Comparison of ENCODE assay signal across 18 cellular contexts in genomic region chr15:92473784-92474183, GRCh38.
DNase-seq lines count a peak whose midpoint lies in the region; ATAC-seq and TF ChIP-seq lines count a peak whose summit lies in the region.
"Had no signal": no experiment of that assay in that cellular context is flagged by ENCODE, and none has a peak within 500 bp of the region (broad histone marks: within the 10 kb centered on the region; RNA-seq: fewer than 3 reads in every experiment).

No MANE protein-coding gene starts in this region.

- H2BK5ac ChIP-seq in H9 (ENCODE audit: insufficient read length, low read length) (no peak overlapping the region), neuronal stem cell (ENCODE audit: low read length) (no peak overlapping the region)

- H4K5ac ChIP-seq in H9 (ENCODE audit: insufficient read length, low read depth, low read length) = no peak overlapping the region

- H3K79me2 ChIP-seq in H9 (ENCODE audit: insufficient read depth, low read length) = no peaks in the 10 kb centered on the region

- TF ChIP-seq CTCF in H9 (conservative IDR thresholded peaks at IDR 0.05) (no peak), coronary artery (IDR thresholded peaks at IDR 0.05) (no peak), tibial artery (IDR thresholded peaks at IDR 0.05) (no peak)

- no peak overlapping the region for H2AK5ac ChIP-seq in H9 (ENCODE audit: insufficient read length, low read length)
- peak overlapping the region; percentile 12 for H2AK5ac ChIP-seq in neuronal stem cell (ENCODE audit: low read depth, low read length)

- H2BK12ac ChIP-seq in H9 (ENCODE audit: insufficient read length, low read depth, low read length) (no peak overlapping the region), neuronal stem cell (ENCODE audit: low read length) (no peak overlapping the region)

- H3K9ac ChIP-seq in H9 (ENCODE audit: extremely low read depth, insufficient read length, low read length) = no peak overlapping the region
- H3K9ac ChIP-seq in neuronal stem cell (ENCODE audit: low read depth, low read length, poor library complexity) = no peak overlapping the region
- H3K9ac ChIP-seq: BLaER1 had no signal

- peaks cover 9% of the 10 kb centered on the region for H3K27me3 Mint-ChIP-seq in activated CD8-positive, alpha-beta memory T cell treated with anti-CD3 and anti-CD28 coated beads, Interleukin-2, amount 10 ng/mL, durations not matched to agents 7 days and 5 days
- H3K27me3 Mint-ChIP-seq in H9 (ENCODE audit: low read depth) = peaks cover 12% of the 10 kb centered on the region

- no peaks in the 10 kb centered on the region for H4K20me1 ChIP-seq in H9 (ENCODE audit: control insufficient read depth, insufficient read depth, insufficient read length)
- H4K20me1 ChIP-seq: BLaER1 had no signal

- no peak overlapping the region for H2BK20ac ChIP-seq in H9 (ENCODE audit: low read depth, low read length, poor library complexity, severe bottlenecking)

- H3K4me1 ChIP-seq in H9 (ENCODE audit: insufficient read depth, low read length) = peaks cover 3% of the 10 kb centered on the region; the same call in 1 of the 2 replicates
- H3K4me1 ChIP-seq in neuronal stem cell (ENCODE audit: control insufficient read depth in 2 of 2, insufficient read depth in 1 of 2, low read depth in 1 of 2, low read length in 2 of 2) = peaks cover 3 to 7% of the 10 kb centered on the region in 2 donors
- H3K4me1 ChIP-seq in tibial artery = no peaks in the 10 kb centered on the region
- H3K4me1 ChIP-seq: A549, BLaER1 had no signal

- H3K27me3 ChIP-seq in H9 (ENCODE audit: insufficient read depth, low read length) (no peaks in the 10 kb centered on the region), neuronal stem cell (ENCODE audit: control insufficient read depth in 3 of 3, insufficient read depth in 3 of 3, low read depth in 1 of 3, low read length in 3 of 3) (no peaks in the 10 kb centered on the region), tibial artery (peaks cover 0 to 7% of the 10 kb centered on the region in 2 donors)
- H3K27me3 ChIP-seq: BLaER1 had no signal

- H3T11ph ChIP-seq in H9 (ENCODE audit: low read length) = no peak overlapping the region

- H3K18ac ChIP-seq in H9 (ENCODE audit: insufficient read length, low read depth, low read length) = no peak overlapping the region
- peak overlapping the region; percentile 15 for H3K18ac ChIP-seq in neuronal stem cell (ENCODE audit: low read length)

- H4K8ac ChIP-seq in H9 (replicated peaks; ENCODE audit: insufficient read length, low read depth, low read length) (no peak overlapping the region), neuronal stem cell (ENCODE audit: low read depth, low read length) (no peak overlapping the region)

- CTCF ChIA-PET in activated CD8-positive, alpha-beta memory T cell treated with anti-CD3 and anti-CD28 coated beads, Interleukin-2, amount 10 ng/mL, durations not matched to agents 7 days and 5 days (lab: Charles Lee) = no interaction called here

- no peaks in the 10 kb centered on the region for H3K23me2 ChIP-seq in H9 (ENCODE audit: insufficient read length, low read depth, low read length, poor library complexity, severe bottlenecking)

- H2BK15ac ChIP-seq in H9 (ENCODE audit: low read depth, low read length) = no peak overlapping the region
- no peak overlapping the region for H2BK15ac ChIP-seq in neuronal stem cell (ENCODE audit: low read length)

- intact Hi-C loops in tibial artery (cut with DNase I; ENCODE audit: low total_unique reads) = no loop called here

- H3K27ac ChIP-seq in H9 (ENCODE audit: insufficient read length, low read depth, low read length) (no peak overlapping the region), coronary artery (no peak overlapping the region), neuronal stem cell (replicated peaks; ENCODE audit: low read length) (no peak overlapping the region), tibial artery (no peak overlapping the region)
- H3K27ac ChIP-seq: 22Rv1, A549, BLaER1 had no signal

- H3K14ac ChIP-seq in H9 (ENCODE audit: insufficient read depth, low read length) = no peak overlapping the region
- no peak overlapping the region for H3K14ac ChIP-seq in neuronal stem cell (ENCODE audit: low read length)

- H3K4ac ChIP-seq in H9 (ENCODE audit: low read depth, low read length) (no peak overlapping the region), neuronal stem cell (ENCODE audit: low read length) (no peak overlapping the region)

- no peaks in the 10 kb centered on the region for H3K79me1 ChIP-seq in H9 (ENCODE audit: insufficient read depth, low read depth, low read length, poor library complexity, severe bottlenecking)
- peaks cover 3% of the 10 kb centered on the region for H3K79me1 ChIP-seq in neuronal stem cell (ENCODE audit: low read depth, low read length)

- peak; percentile 11 for DNase-seq in activated CD8-positive, alpha-beta memory T cell treated with anti-CD3 and anti-CD28 coated beads, Interleukin-2, amount 10 ng/mL, durations not matched to agents 7 days and 5 days
- DNase-seq in activated CD8-positive, alpha-beta memory T cell treated with anti-CD3 and anti-CD28 coated beads, Interleukin-2, amount 50 U/mL, for 48 hours = no peak
- DNase-seq in H9 (peak; percentile 17), coronary artery (ENCODE audit: low spot score) (peak; percentile 63), neuronal stem cell (ENCODE audit: low spot score) (no peak), tibial artery (no peak)
- DNase-seq in stimulated activated CD4-positive, alpha-beta T cell treated with anti-CD3 and anti-CD28 coated beads, Interleukin-2, amount 100 ng/mL, for 24 hours = no peak
- DNase-seq: AML-193; CD4-positive, alpha-beta memory T cell; DMS153; DMS79; GF-D8; IMR-90 had no signal

- H3K4me3 Mint-ChIP-seq in activated CD8-positive, alpha-beta memory T cell treated with anti-CD3 and anti-CD28 coated beads, Interleukin-2, amount 10 ng/mL, durations not matched to agents 7 days and 5 days = no peak overlapping the region
- H3K4me3 Mint-ChIP-seq in H9 = no peak overlapping the region
- H3K4me3 Mint-ChIP-seq: CD14-positive monocyte; CD4-positive, alpha-beta memory T cell had no signal

- H2BK120ac ChIP-seq in H9 (ENCODE audit: low read depth, low read length, poor library complexity, severe bottlenecking) (no peak overlapping the region), neuronal stem cell (ENCODE audit: low read depth, low read length) (no peak overlapping the region)

- no peak overlapping the region for H3K27ac Mint-ChIP-seq in activated CD8-positive, alpha-beta memory T cell treated with anti-CD3 and anti-CD28 coated beads, Interleukin-2, amount 10 ng/mL, durations not matched to agents 7 days and 5 days
- no peak overlapping the region; a peak in 1 of 7 replicates for H3K27ac Mint-ChIP-seq in H9
- H3K27ac Mint-ChIP-seq: CD14-positive monocyte; CD4-positive, alpha-beta memory T cell had no signal

- H3K56ac ChIP-seq in H9 (ENCODE audit: insufficient read length, low read depth, low read length) = no peak overlapping the region

- H4K91ac ChIP-seq in H9 (ENCODE audit: insufficient read length, low read depth, low read length) (no peak overlapping the region), neuronal stem cell (ENCODE audit: low read depth, low read length, poor library complexity) (no peak overlapping the region)

- H3K36me3 ChIP-seq in neuronal stem cell (replicated peaks in 1 of 2; ENCODE audit: control insufficient read depth in 2 of 2, insufficient read depth in 2 of 2, low read length in 2 of 2) (no peaks in the 10 kb centered on the region), tibial artery (no peaks in the 10 kb centered on the region)
- H3K36me3 ChIP-seq: BLaER1 had no signal

- ATAC-seq in activated CD8-positive, alpha-beta memory T cell treated with anti-CD3 and anti-CD28 coated beads, Interleukin-2, amount 10 ng/mL, durations not matched to agents 7 days and 5 days = no peak
- ATAC-seq in GM19397 (IDR thresholded peaks at IDR 0.05; ENCODE audit: unreplicated experiment) = no peak
- ATAC-seq: A549 had no signal

- H2AFZ ChIP-seq in H9 (ENCODE audit: low read length) = no peak overlapping the region
- H2AFZ ChIP-seq in neuronal stem cell (ENCODE audit: low read length) = no peak overlapping the region

- WGBS in H9 (ENCODE audit: extremely low coverage, insufficient read length, low lambda C conversion rate) = no CpG with 5 or more reads among the region's 12 CpGs
- no CpG with 5 or more reads among the region's 12 CpGs for WGBS in neuronal stem cell (ENCODE audit: extremely low coverage in 2 of 2, insufficient read length in 2 of 2, insufficient replicate concordance in 1 of 2), 2 donors

- H3K9me3 ChIP-seq in H9 (ENCODE audit: control insufficient read depth, low read depth, low read length) = no peaks in the 10 kb centered on the region
- H3K9me3 ChIP-seq in neuronal stem cell (replicated peaks in 1 of 2; ENCODE audit: control insufficient read depth in 2 of 2, insufficient read depth in 1 of 2, low read depth in 1 of 2, low read length in 2 of 2) = no peaks in the 10 kb centered on the region
- no peaks in the 10 kb centered on the region for H3K9me3 ChIP-seq in tibial artery
- H3K9me3 ChIP-seq: A549, BLaER1 had no signal

- no peaks in the 10 kb centered on the region for H3K9me3 Mint-ChIP-seq in activated CD8-positive, alpha-beta memory T cell treated with anti-CD3 and anti-CD28 coated beads, Interleukin-2, amount 10 ng/mL, durations not matched to agents 7 days and 5 days (ENCODE audit: low read depth)
- H3K9me3 Mint-ChIP-seq in H9 = no peaks in the 10 kb centered on the region

- no peaks in the 10 kb centered on the region for H3K36me3 Mint-ChIP-seq in activated CD8-positive, alpha-beta memory T cell treated with anti-CD3 and anti-CD28 coated beads, Interleukin-2, amount 10 ng/mL, durations not matched to agents 7 days and 5 days
- no peaks in the 10 kb centered on the region; a peak in 1 of 7 replicates for H3K36me3 Mint-ChIP-seq in H9 (ENCODE audit: insufficient read depth in 1 of 3, low read depth in 3 of 3)
- H3K36me3 Mint-ChIP-seq: CD14-positive monocyte; CD4-positive, alpha-beta memory T cell had no signal

- H3K4me1 Mint-ChIP-seq in activated CD8-positive, alpha-beta memory T cell treated with anti-CD3 and anti-CD28 coated beads, Interleukin-2, amount 10 ng/mL, durations not matched to agents 7 days and 5 days = no peaks in the 10 kb centered on the region
- H3K4me1 Mint-ChIP-seq in H9 = peaks cover 15 to 16% of the 10 kb centered on the region in 2 experiments
- H3K4me1 Mint-ChIP-seq: CD14-positive monocyte; CD4-positive, alpha-beta memory T cell had no signal

- no peak overlapping the region for H3K23ac ChIP-seq in H9 (ENCODE audit: insufficient read length, low read depth, low read length)
- no peak overlapping the region for H3K23ac ChIP-seq in neuronal stem cell (ENCODE audit: low read depth, low read length, poor library complexity)

- H3K4me2 ChIP-seq in H9 (ENCODE audit: insufficient read depth, insufficient read length, low read length) (no peak overlapping the region), neuronal stem cell (ENCODE audit: insufficient read depth, low read length, poor library complexity, severe bottlenecking) (no peak overlapping the region)
- H3K4me2 ChIP-seq: A549, BLaER1 had no signal

- H3K4me3 ChIP-seq in coronary artery (no peak overlapping the region), neuronal stem cell (ENCODE audit: low read length in 2 of 2) (no peak overlapping the region), tibial artery (no peak overlapping the region)
- H3K4me3 ChIP-seq: A549, BLaER1 had no signal

Comparison
In these comparisons a context has a peak if more than half of its experiments do, and no peak if none do; other contexts are left out.
1. DNase-seq: peak in activated CD8-positive, alpha-beta memory T cell treated with anti-CD3 and anti-CD28 coated beads, Interleukin-2, amount 10 ng/mL, durations not matched to agents 7 days and 5 days (single experiment), H9 (single experiment) and coronary artery (single experiment); none in activated CD8-positive, alpha-beta memory T cell treated with anti-CD3 and anti-CD28 coated beads, Interleukin-2, amount 50 U/mL, for 48 hours (single experiment), neuronal stem cell (single experiment), tibial artery (0 of 2) and stimulated activated CD4-positive, alpha-beta T cell treated with anti-CD3 and anti-CD28 coated beads, Interleukin-2, amount 100 ng/mL, for 24 hours (0 of 2).